In the genomic region with DNA sequence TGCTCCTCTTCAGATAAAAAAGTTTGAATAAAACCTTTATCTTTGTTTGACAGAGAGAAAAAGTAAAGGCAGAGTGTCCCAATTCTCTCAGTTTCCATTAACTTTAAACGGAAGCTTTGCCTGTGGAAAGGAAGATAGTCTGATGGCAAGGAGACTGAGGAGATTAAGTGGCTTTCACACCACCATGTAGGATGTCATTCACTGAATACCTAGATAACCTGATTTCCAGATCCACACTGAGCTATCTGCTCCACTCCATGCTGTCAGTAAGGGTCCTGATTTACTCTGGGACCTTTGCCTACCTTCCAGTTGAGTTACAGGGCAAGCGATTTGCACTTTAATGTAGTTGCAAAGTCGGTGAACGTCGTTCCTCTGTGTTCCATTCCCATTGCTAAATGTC, we compare ENCODE assay signal across 1 cellular context.
A peak's percentile ranks its signal among the peaks of the same experiment; 100 is the strongest.
TF ChIP-seq lines count a peak whose summit lies in the region.

No MANE protein-coding gene starts in this region.

TF ChIP-seq in K562, 482 proteins besides CTCF, POLR2A, EP300 and RAD21 (continued from another document and continues in another):
- no peak for TF ChIP-seq UBTF (IDR thresholded peaks at IDR 0.05; ENCODE audit: borderline replicate concordance in 1 of 2, low read depth in 2 of 2, low read length in 2 of 2)
- TF ChIP-seq, protein P1, sequence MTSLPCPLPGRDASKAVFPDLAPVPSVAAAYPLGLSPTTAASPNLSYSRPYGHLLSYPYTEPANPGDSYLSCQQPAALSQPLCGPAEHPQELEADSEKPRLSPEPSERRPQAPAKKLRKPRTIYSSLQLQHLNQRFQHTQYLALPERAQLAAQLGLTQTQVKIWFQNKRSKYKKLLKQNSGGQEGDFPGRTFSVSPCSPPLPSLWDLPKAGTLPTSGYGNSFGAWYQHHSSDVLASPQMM (CRISPR knock-in tag; IDR thresholded peaks at IDR 0.05) = no peak
- no peak for TF ChIP-seq HNRNPK (IDR thresholded peaks at IDR 0.05; ENCODE audit: low read depth, low read length, poor library complexity, severe bottlenecking)
- TF ChIP-seq, protein P2, sequence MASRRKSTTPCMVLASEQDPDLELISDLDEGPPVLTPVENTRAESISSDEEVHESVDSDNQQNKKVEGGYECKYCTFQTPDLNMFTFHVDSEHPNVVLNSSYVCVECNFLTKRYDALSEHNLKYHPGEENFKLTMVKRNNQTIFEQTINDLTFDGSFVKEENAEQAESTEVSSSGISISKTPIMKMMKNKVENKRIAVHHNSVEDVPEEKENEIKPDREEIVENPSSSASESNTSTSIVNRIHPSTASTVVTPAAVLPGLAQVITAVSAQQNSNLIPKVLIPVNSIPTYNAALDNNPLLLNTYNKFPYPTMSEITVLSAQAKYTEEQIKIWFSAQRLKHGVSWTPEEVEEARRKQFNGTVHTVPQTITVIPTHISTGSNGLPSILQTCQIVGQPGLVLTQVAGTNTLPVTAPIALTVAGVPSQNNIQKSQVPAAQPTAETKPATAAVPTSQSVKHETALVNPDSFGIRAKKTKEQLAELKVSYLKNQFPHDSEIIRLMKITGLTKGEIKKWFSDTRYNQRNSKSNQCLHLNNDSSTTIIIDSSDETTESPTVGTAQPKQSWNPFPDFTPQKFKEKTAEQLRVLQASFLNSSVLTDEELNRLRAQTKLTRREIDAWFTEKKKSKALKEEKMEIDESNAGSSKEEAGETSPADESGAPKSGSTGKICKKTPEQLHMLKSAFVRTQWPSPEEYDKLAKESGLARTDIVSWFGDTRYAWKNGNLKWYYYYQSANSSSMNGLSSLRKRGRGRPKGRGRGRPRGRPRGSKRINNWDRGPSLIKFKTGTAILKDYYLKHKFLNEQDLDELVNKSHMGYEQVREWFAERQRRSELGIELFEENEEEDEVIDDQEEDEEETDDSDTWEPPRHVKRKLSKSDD (conservative IDR thresholded peaks at IDR 0.05; ENCODE audit: low read length) = no peak
- TF ChIP-seq FOXA1 (IDR thresholded peaks at IDR 0.05; ENCODE audit: borderline replicate concordance) = no peak
- TF ChIP-seq TRIM24 (IDR thresholded peaks at IDR 0.05) = peak; percentile 86 to 91
- TF ChIP-seq, protein P3, sequence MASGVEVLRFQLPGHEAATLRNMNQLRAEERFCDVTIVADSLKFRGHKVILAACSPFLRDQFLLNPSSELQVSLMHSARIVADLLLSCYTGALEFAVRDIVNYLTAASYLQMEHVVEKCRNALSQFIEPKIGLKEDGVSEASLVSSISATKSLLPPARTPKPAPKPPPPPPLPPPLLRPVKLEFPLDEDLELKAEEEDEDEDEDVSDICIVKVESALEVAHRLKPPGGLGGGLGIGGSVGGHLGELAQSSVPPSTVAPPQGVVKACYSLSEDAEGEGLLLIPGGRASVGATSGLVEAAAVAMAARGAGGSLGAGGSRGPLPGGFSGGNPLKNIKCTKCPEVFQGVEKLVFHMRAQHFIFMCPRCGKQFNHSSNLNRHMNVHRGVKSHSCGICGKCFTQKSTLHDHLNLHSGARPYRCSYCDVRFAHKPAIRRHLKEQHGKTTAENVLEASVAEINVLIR (CRISPR knock-in tag; IDR thresholded peaks at IDR 0.05) = no peak
- TF ChIP-seq ZNF398 (CRISPR knock-in tag; IDR thresholded peaks at IDR 0.05) = no peak
- TF ChIP-seq RBFOX2 (IDR thresholded peaks at IDR 0.05; ENCODE audit: low read depth, low read length) = no peak
- no peak for TF ChIP-seq PRPF4 (IDR thresholded peaks at IDR 0.05; ENCODE audit: insufficient read depth, low read depth, low read length, poor library complexity, severe bottlenecking)
- peak; percentile 91 to 93 for TF ChIP-seq RCOR1 (IDR thresholded peaks at IDR 0.05; ENCODE audit: borderline replicate concordance in 1 of 2, low read depth in 2 of 2, low read length in 2 of 2)
- TF ChIP-seq MTA1 (IDR thresholded peaks at IDR 0.05; ENCODE audit: borderline replicate concordance) = no peak
- TF ChIP-seq NKRF (IDR thresholded peaks at IDR 0.05; ENCODE audit: borderline replicate concordance) = no peak
- no peak for TF ChIP-seq ZNF785 (CRISPR knock-in tag; IDR thresholded peaks at IDR 0.05)
- TF ChIP-seq KHSRP (IDR thresholded peaks at IDR 0.05) = peak; percentile 35; the same call in 1 of the 2 replicates
- no peak for TF ChIP-seq ADNP (tag; IDR thresholded peaks at IDR 0.05)
- no peak for TF ChIP-seq BRD4 (IDR thresholded peaks at IDR 0.05)
- no peak for TF ChIP-seq ZNF311 (CRISPR knock-in tag; IDR thresholded peaks at IDR 0.05)
- no peak for TF ChIP-seq SMARCC2 (IDR thresholded peaks at IDR 0.05; ENCODE audit: low read depth)
- TF ChIP-seq ATF6 (CRISPR knock-in tag; IDR thresholded peaks at IDR 0.05) = no peak
- no peak for TF ChIP-seq ZNF165 (CRISPR knock-in tag; IDR thresholded peaks at IDR 0.05; ENCODE audit: borderline replicate concordance)
- no peak for TF ChIP-seq ZBTB26 (CRISPR knock-in tag; IDR thresholded peaks at IDR 0.05)
- no peak for TF ChIP-seq ZSCAN32 (CRISPR knock-in tag; IDR thresholded peaks at IDR 0.05)
- no peak for TF ChIP-seq ZNF347 (CRISPR knock-in tag; IDR thresholded peaks at IDR 0.05; ENCODE audit: low read depth)
- TF ChIP-seq, protein P4, sequence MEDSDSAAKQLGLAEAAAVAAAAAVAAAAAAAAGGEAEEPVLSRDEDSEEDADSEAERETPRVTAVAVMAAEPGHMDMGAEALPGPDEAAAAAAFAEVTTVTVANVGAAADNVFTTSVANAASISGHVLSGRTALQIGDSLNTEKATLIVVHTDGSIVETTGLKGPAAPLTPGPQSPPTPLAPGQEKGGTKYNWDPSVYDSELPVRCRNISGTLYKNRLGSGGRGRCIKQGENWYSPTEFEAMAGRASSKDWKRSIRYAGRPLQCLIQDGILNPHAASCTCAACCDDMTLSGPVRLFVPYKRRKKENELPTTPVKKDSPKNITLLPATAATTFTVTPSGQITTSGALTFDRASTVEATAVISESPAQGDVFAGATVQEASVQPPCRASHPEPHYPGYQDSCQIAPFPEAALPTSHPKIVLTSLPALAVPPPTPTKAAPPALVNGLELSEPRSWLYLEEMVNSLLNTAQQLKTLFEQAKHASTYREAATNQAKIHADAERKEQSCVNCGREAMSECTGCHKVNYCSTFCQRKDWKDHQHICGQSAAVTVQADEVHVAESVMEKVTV (CRISPR knock-in tag; IDR thresholded peaks at IDR 0.05) = no peak
- TF ChIP-seq, protein P5, sequence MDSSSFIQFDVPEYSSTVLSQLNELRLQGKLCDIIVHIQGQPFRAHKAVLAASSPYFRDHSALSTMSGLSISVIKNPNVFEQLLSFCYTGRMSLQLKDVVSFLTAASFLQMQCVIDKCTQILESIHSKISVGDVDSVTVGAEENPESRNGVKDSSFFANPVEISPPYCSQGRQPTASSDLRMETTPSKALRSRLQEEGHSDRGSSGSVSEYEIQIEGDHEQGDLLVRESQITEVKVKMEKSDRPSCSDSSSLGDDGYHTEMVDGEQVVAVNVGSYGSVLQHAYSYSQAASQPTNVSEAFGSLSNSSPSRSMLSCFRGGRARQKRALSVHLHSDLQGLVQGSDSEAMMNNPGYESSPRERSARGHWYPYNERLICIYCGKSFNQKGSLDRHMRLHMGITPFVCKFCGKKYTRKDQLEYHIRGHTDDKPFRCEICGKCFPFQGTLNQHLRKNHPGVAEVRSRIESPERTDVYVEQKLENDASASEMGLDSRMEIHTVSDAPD (CRISPR knock-in tag; IDR thresholded peaks at IDR 0.05) = no peak
- no peak for TF ChIP-seq JUND (IDR thresholded peaks at IDR 0.05; ENCODE audit: borderline replicate concordance, low read depth, low read length)
- no peak; the same call in 2 of the 3 replicates for TF ChIP-seq JUND (tag; IDR thresholded peaks at IDR 0.05; ENCODE audit: borderline replicate concordance, low read depth, low read length)
- TF ChIP-seq MCM2 (IDR thresholded peaks at IDR 0.05; ENCODE audit: low read depth) = no peak
- peak; percentile 86 for TF ChIP-seq MTA2 (IDR thresholded peaks at IDR 0.05; ENCODE audit: low read depth)
- TF ChIP-seq HDAC8 (tag; IDR thresholded peaks at IDR 0.05) = no peak
- no peak for TF ChIP-seq RBM15 (IDR thresholded peaks at IDR 0.05; ENCODE audit: insufficient read depth, low read length)
- no peak for TF ChIP-seq ZNF75A (CRISPR knock-in tag; IDR thresholded peaks at IDR 0.05)
- no peak for TF ChIP-seq CBFB (CRISPR knock-in tag; IDR thresholded peaks at IDR 0.05)
- no peak for TF ChIP-seq ZFP30 (CRISPR knock-in tag; IDR thresholded peaks at IDR 0.05; ENCODE audit: borderline replicate concordance)
- peak; percentile 85 for TF ChIP-seq POLR2AphosphoS5 (IDR thresholded peaks at IDR 0.05; ENCODE audit: control insufficient read depth, insufficient read depth, low read depth, low read length)
- TF ChIP-seq RBM34 (IDR thresholded peaks at IDR 0.05; ENCODE audit: borderline replicate concordance, insufficient read depth, low read length) = no peak
- no peak for TF ChIP-seq POLR2G (IDR thresholded peaks at IDR 0.05; ENCODE audit: low read depth, low read length)
- TF ChIP-seq MED1 (CRISPR knock-in tag; IDR thresholded peaks at IDR 0.05; ENCODE audit: borderline replicate concordance) = no peak
- no peak for TF ChIP-seq LARP7 (IDR thresholded peaks at IDR 0.05)
- TF ChIP-seq MNT (conservative IDR thresholded peaks at IDR 0.05) = 0 out of 4 replicates have a peak, but pooled peaks of 1 of the 2 experiments have one; percentile 34
